In the genomic region with DNA sequence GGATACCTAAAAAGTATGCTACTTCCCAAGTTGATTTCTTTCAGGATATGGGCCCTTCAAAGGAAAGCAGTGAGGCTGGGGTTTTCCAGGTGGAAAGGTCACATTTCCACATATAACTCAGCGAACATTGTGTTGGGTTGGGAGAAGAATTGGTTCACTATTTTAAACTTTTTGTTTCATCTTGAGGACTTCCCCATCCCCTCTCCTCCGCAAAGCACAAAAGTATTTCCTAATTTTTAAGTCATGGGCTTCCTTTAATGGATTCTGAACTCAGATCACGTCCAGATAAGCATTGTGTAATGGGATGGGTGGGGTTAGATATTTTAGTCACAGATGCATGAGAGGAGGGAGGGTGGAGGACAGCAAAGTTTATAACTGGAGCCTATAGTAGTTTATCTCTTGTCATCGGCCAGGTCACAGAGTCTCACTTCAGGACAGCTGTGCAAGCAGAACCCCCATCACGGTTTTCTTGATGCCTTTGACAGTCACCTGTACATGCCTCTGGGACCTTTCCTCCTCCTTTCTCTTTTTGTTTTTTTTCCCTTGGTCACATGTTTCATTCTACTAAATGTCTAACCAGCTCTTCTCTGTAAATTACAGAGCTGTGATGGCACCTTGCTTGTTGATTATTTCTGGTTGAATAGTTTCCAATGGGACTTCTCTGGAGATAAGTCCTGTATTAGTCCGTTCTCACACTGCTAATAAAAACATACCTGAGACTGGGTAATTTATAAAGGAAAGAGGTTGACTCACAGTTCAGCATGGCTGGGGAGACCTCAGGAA, we compare ENCODE assay signal across 11 cellular contexts.
A peak's percentile ranks its signal among the peaks of the same experiment; 100 is the strongest.
DNase-seq lines count a peak whose midpoint lies in the region; ATAC-seq and TF ChIP-seq lines count a peak whose summit lies in the region.
"Had no signal": no experiment of that assay in that cellular context is flagged by ENCODE, and none has a peak within 500 bp of the region (broad histone marks: within the 10 kb centered on the region; RNA-seq: fewer than 3 reads in every experiment).

No MANE protein-coding gene starts in this region.

- peaks cover 2 to 5% of the 10 kb centered on the region in 2 donors for H3K4me1 Mint-ChIP-seq in effector memory CD8-positive, alpha-beta T cell (ENCODE audit: low read depth in 2 of 2)
- H3K4me1 Mint-ChIP-seq in natural killer cell: peaks cover 13 to 39% of the 10 kb centered on the region in 2 donors

- no peak for TF ChIP-seq CTCF in natural killer cell (IDR thresholded peaks at IDR 0.05)

- no peaks in the 10 kb centered on the region for H3K27me3 Mint-ChIP-seq in effector memory CD8-positive, alpha-beta T cell
- H3K27me3 Mint-ChIP-seq in natural killer cell (ENCODE audit: low read depth in 2 of 2): no peaks in the 10 kb centered on the region

- no peaks in the 10 kb centered on the region for H3K9me3 Mint-ChIP-seq in effector memory CD8-positive, alpha-beta T cell
- H3K9me3 Mint-ChIP-seq in natural killer cell: no peaks in the 10 kb centered on the region

- H3K27ac Mint-ChIP-seq in effector memory CD8-positive, alpha-beta T cell: no peak overlapping the region
- H3K27ac Mint-ChIP-seq in natural killer cell: peak overlapping the region in 1 of 2 donors; percentile 45

- ATAC-seq in effector memory CD8-positive, alpha-beta T cell (replicated peaks): peak; percentile 7
- ATAC-seq in natural killer cell (peak in 2 of 3 donors; percentile 39 to 68), GM18520 (IDR thresholded peaks at IDR 0.05; ENCODE audit: unreplicated experiment) (no peak), HG02852 (IDR thresholded peaks at IDR 0.05; ENCODE audit: unreplicated experiment) (no peak)

- H3K4me3 Mint-ChIP-seq in effector memory CD8-positive, alpha-beta T cell: no peak overlapping the region
- H3K4me3 Mint-ChIP-seq in natural killer cell: no peak overlapping the region

- in situ Hi-C loops in Caki2 (cut with HindIII; ENCODE audit: low pct_unique_long_range_greater_than_20kb, low sequenced_read_pairs): no loop called here

- peaks cover 3% of the 10 kb centered on the region for H3K36me3 Mint-ChIP-seq in effector memory CD8-positive, alpha-beta T cell (ENCODE audit: insufficient read depth)
- no peaks in the 10 kb centered on the region for H3K36me3 Mint-ChIP-seq in natural killer cell

- DNase-seq in Caki2 (ENCODE audit: low read depth) (peak; percentile 49), NCI-H146 (lab: John Stamatoyannopoulos, UW) (peak; percentile 38), natural killer cell (no peak), epidermal melanocyte (ENCODE audit: insufficient read length, low spot score) (no peak), NCI-H524 (lab: John Stamatoyannopoulos, UW) (no peak)
- DNase-seq in effector memory CD8-positive, alpha-beta T cell: no peak
- DNase-seq: activated gamma-delta T cell treated with Interleukin-2 at 50 U/mL for 16 hours; DMS53; NK-92 treated with Interleukin-12 subunit alpha and Interleukin-12 subunit beta, amount 100 ng/mL, for 24 hours had no signal

- intact Hi-C loops in natural killer cell (cut with micrococcal nuclease): no loop called here

Comparison
In these comparisons a context has a peak if more than half of its experiments do, and no peak if none do; other contexts are left out.
1. DNase-seq: peak in Caki2 (single experiment) and NCI-H146 (single experiment); none in effector memory CD8-positive, alpha-beta T cell (0 of 3), natural killer cell (single experiment), epidermal melanocyte (single experiment) and NCI-H524 (0 of 2).
2. ATAC-seq: peak in effector memory CD8-positive, alpha-beta T cell (single experiment) and natural killer cell (2 of 3); none in GM18520 (single experiment) and HG02852 (single experiment).